14 cellular contexts compared by ENCODE assay signal in the genomic region with DNA sequence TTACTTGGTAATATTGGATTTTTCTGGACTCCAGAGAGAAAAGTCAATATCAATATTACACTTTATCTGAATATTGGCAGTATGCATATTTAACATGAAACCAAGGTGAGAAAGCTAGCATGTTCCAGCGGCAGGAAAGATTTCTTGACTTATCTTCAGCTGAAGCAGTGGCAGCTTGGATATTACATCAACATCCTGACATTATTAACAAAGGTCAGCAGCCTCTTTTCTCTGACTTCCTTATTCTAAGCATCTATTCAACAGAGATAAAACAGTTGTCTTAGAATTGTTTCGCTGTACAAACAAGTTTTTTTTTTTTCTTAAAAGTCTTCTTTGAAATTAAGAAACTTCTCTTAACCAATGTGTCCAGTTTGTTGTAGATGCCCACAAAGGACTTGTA. TPM values are rescaled to one million over a fixed set of nuclear protein-coding genes. Genes with fewer than 3 reads are reported as not detected.
DNase-seq lines count a peak whose midpoint lies in the region; ATAC-seq, FAIRE-seq and TF ChIP-seq lines count a peak whose summit lies in the region.
"Had no signal": no experiment of that assay in that cellular context is flagged by ENCODE, and none has a peak within 500 bp of the region (broad histone marks: within the 10 kb centered on the region; RNA-seq: fewer than 3 reads in every experiment).

No MANE protein-coding gene starts in this region.

- H3K27ac ChIP-seq in A549 (peak overlapping the region; percentile 91 to 96), esophagus squamous epithelium (peak overlapping the region in 2 of 4 donors; percentile 59 to 63)

- FAIRE-seq in A549 (lab: Jason Lieb, UNC) = no peak

- CTCF ChIA-PET in A549 (lab: Yijun Ruan, JAX) = interaction anchor here (1.1 kb wide), 1 partner anchor 61 kb away, joined by 3 read pairs; no protein-coding TSS in a partner anchor

- H3K36me3 ChIP-seq in esophagus squamous epithelium = no peaks in the 10 kb centered on the region
- H3K36me3 ChIP-seq: BE2C had no signal

- no peaks in the 10 kb centered on the region for H3K9me3 ChIP-seq in A549
- no peaks in the 10 kb centered on the region for H3K9me3 ChIP-seq in esophagus squamous epithelium
- H3K9me3 ChIP-seq: BE2C had no signal

- peaks cover 82% of the 10 kb centered on the region for H3K4me1 Mint-ChIP-seq in HFFc6 (ENCODE audit: low read depth)

- H3K4me2 ChIP-seq in A549 = peak overlapping the region; percentile 79

- ATAC-seq in A549 (0 out of 6 replicates have a peak, but pooled peaks of 1 of the 2 experiments have one; percentile 18), left lobe of liver (peak; percentile 27)

- H3K27me3 Mint-ChIP-seq in HFFc6 (ENCODE audit: insufficient read depth) = no peaks in the 10 kb centered on the region
- H3K27me3 Mint-ChIP-seq: activated CD4-positive, alpha-beta memory T cell treated with anti-CD3 and anti-CD28 coated beads, Interleukin-2, amount 10 ng/mL, durations not matched to agents 7 days and 5 days had no signal

- intact Hi-C loops in esophagus squamous epithelium (cut with DNase I) = no loop called here

- H3K9me3 Mint-ChIP-seq in HFFc6 = no peaks in the 10 kb centered on the region
- H3K9me3 Mint-ChIP-seq: activated CD4-positive, alpha-beta memory T cell treated with anti-CD3 and anti-CD28 coated beads, Interleukin-2, amount 10 ng/mL, durations not matched to agents 7 days and 5 days; T-helper 1 cell treated with Interleukin-12 subunit alpha and Interleukin-12 subunit beta and Interleukin-4 antibody, amounts not matched to agents 30 μg/mL and 1 μg/mL, for 36 hours had no signal

- POLR2A ChIA-PET in A549 (lab: Yijun Ruan, JAX) = interaction anchor here (2.5 kb wide), 1 partner anchor 11 kb away, joined by 10 read pairs; the partner anchor contains the start of gene DCBLD1

- H3K4me1 ChIP-seq in A549 (peaks cover 92% of the 10 kb centered on the region), esophagus squamous epithelium (peaks cover 0 to 53% (median 36%) of the 10 kb centered on the region in 3 donors)
- H3K4me1 ChIP-seq: BE2C had no signal

- 8% methylated on average over 2 of the region's 2 CpGs for WGBS in A549 (ENCODE audit: missing lambda C conversion rate)
- WGBS in esophagus squamous epithelium, 2 donors = 60 to 61% methylated on average over 2 of the region's 2 CpGs

- H3K27ac Mint-ChIP-seq in HFFc6 = peak overlapping the region; percentile 84
- H3K27ac Mint-ChIP-seq: activated CD4-positive, alpha-beta memory T cell treated with anti-CD3 and anti-CD28 coated beads, Interleukin-2, amount 10 ng/mL, durations not matched to agents 7 days and 5 days; T-helper 1 cell treated with Interleukin-12 subunit alpha and Interleukin-12 subunit beta and Interleukin-4 antibody, amounts not matched to agents 30 μg/mL and 1 μg/mL, for 36 hours had no signal

- no peak for TF ChIP-seq RAD21 in A549 (conservative IDR thresholded peaks at IDR 0.05 in 1 of 2, IDR thresholded peaks at IDR 0.05 in 1 of 2)

- peaks cover 5% of the 10 kb centered on the region for H3K36me3 Mint-ChIP-seq in HFFc6 (ENCODE audit: low read depth)

- TF ChIP-seq POLR2A in A549 (IDR thresholded peaks at IDR 0.05; ENCODE audit: low read length) (no peak), esophagus squamous epithelium (IDR thresholded peaks at IDR 0.05) (no peak)

- peak overlapping the region; percentile 31 for H3K4me3 ChIP-seq in A549
- no peak overlapping the region for H3K4me3 ChIP-seq in esophagus squamous epithelium

- peak overlapping the region; percentile 44; the same call in 1 of the 2 replicates for H3K4me3 Mint-ChIP-seq in HFFc6
- H3K4me3 Mint-ChIP-seq: activated CD4-positive, alpha-beta memory T cell treated with anti-CD3 and anti-CD28 coated beads, Interleukin-2, amount 10 ng/mL, durations not matched to agents 7 days and 5 days; T-helper 1 cell treated with Interleukin-12 subunit alpha and Interleukin-12 subunit beta and Interleukin-4 antibody, amounts not matched to agents 30 μg/mL and 1 μg/mL, for 36 hours had no signal

- no peak for DNase-seq in A549 (ENCODE audit: low read depth in 1 of 2, low spot score in 1 of 2)
- no peak for DNase-seq in HFFc6
- peak; percentile 57 for DNase-seq in amniotic epithelial cell (ENCODE audit: low read depth)
- DNase-seq in left lobe of liver (ENCODE audit: low spot score) = no peak
- DNase-seq in esophagus squamous epithelium (lab: John Stamatoyannopoulos, UW) = no peak
- no peak for DNase-seq in stimulated activated CD4-positive, alpha-beta T cell treated with anti-CD3 and anti-CD28 coated beads, Interleukin-2, amount 100 ng/mL, for 48 hours
- no peak for DNase-seq in HT-29 (ENCODE audit: low spot score)
- no peak for DNase-seq in DMS79 treated with DMSO at 0.1 percent for 48 hours (lab: John Stamatoyannopoulos, UW)
- DNase-seq: activated CD4-positive, alpha-beta memory T cell treated with anti-CD3 and anti-CD28 coated beads, Interleukin-2, amount 10 ng/mL, durations not matched to agents 7 days and 5 days; BE2C; effector memory CD4-positive, alpha-beta T cell; NCI-H146 had no signal

- no peak for TF ChIP-seq EP300 in A549 (IDR thresholded peaks at IDR 0.05)

- no peak for TF ChIP-seq CTCF in A549 (IDR thresholded peaks at IDR 0.05)
- no peak for TF ChIP-seq CTCF in HFFc6 (IDR thresholded peaks at IDR 0.05)
- no peak for TF ChIP-seq CTCF in esophagus squamous epithelium (IDR thresholded peaks at IDR 0.05)

- H3K27me3 ChIP-seq in esophagus squamous epithelium = no peaks in the 10 kb centered on the region
- H3K27me3 ChIP-seq: BE2C had no signal

TF ChIP-seq in A549, 52 proteins besides CTCF, POLR2A, EP300 and RAD21:
- no peak for TF ChIP-seq BHLHE40 (IDR thresholded peaks at IDR 0.05; ENCODE audit: low read depth, low read length)

RNA-seq across cellular contexts. Expression of gene DCBLD1, which starts 11.8 kb away (rescaled TPM):
- polyA plus RNA-seq in A549 (2011; rRNA removed) = 39.3 and 49.1 TPM in 2 replicates
- polyA plus RNA-seq in A549 (2012; cell fraction: cytosol; rRNA removed) = 14.1 and 18.1 TPM in 2 replicates
- 37.0 and 37.9 TPM in 2 replicates for polyA plus RNA-seq in A549 (2012; cell fraction: nucleus; rRNA removed)
- 48.0 to 60.4 TPM (median 58.4 TPM) in 3 replicates for polyA plus RNA-seq in A549 (2017; fragmentation: RNase III; extraction: RNeasy Plus Mini Kit Qiagen cat#74134 plus additional on column Dnase treatment)
- 31.1 and 35.7 TPM in 2 replicates for polyA minus RNA-seq in A549 (2011; rRNA and poly(A)+ RNA removed)
- 10 to 100 TPM; 29.3 to 41.6 (median 31.9) TPM for total RNA-seq in HFFc6 (2021; fragmentation: NEBNext Ultra II Directional; extraction: Animal tissue kit (Norgen Biotek cat#: 25700))
- 9.0 TPM for total RNA-seq in left lobe of liver
- 10 to 100 TPM in 2 of 4 donors, 1 to 10 TPM in 2; 6.7 to 19.1 (median 10.8) TPM for total RNA-seq in esophagus squamous epithelium
- total RNA-seq in HT-29 (2014; rRNA removed; shearing (Covaris generic)) = 18.8 and 24.4 TPM in 2 replicates
- total RNA-seq: G401 had no signal
